In the genomic region with DNA sequence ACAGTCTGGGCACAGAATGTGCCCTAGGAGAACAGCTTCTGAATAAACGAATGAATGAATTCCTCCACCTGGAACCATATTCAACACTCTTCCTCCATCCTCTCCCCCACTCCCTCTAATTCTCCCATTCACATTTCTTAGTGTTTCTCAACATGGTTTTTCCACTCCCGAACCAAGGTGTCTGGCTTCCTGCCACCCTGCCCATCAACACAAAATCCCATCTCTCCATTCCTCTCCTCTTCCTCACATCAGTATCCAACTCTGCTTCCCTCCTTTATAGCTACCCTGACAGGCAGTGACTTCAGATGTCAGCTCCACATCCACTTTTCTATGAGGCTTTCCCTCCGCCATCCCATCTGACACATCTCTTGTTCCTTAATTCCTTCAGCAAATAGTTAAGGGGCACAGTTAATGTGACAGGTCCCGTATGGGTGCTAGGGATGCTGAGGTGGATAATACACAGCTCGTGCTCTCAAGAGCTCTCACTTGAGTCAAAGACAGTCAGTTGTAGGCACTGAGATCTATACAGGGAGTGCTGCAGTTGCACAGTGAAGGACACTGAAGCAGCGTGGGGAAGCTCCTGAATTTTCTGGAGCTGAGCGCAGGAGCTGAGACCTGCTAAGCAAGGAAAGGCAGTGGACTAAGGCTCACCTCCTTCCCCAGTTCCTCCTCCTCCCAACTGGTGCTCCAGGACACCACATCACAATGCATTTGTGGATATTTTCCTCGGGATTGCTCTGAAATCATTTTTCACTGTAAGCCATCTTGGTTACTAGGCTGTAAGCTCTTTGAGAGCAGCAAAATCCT, we compare ENCODE assay signal across 7 cellular contexts. TPM values are rescaled to one million over a fixed set of nuclear protein-coding genes. Genes with fewer than 3 reads are reported as not detected.
DNase-seq lines count a peak whose midpoint lies in the region; TF ChIP-seq lines count a peak whose summit lies in the region.
"Had no signal": no experiment of that assay in that cellular context is flagged by ENCODE, and none has a peak within 500 bp of the region (broad histone marks: within the 10 kb centered on the region; RNA-seq: fewer than 3 reads in every experiment).

No MANE protein-coding gene starts in this region.

- H3K27me3 ChIP-seq in iPS-15b (ENCODE audit: control insufficient read depth, insufficient read depth, low read length) (no peaks in the 10 kb centered on the region), tibial nerve (no peaks in the 10 kb centered on the region)

- WGBS in tibial nerve, 2 donors: 19 to 21% methylated on average over 8 of the region's 8 CpGs

- H3K4me1 ChIP-seq in iPS-15b (ENCODE audit: control insufficient read depth, insufficient read depth, low read length) (peaks cover 53% of the 10 kb centered on the region), tibial nerve (peaks cover 4 to 81% (median 63%) of the 10 kb centered on the region in 4 donors)

- H3K4me3 ChIP-seq in iPS-15b (ENCODE audit: low read depth, low read length): peak overlapping the region; percentile 87
- peak overlapping the region; percentile 62 to 89 (median 88) for H3K4me3 ChIP-seq in tibial nerve

- no peak for TF ChIP-seq EP300 in tibial nerve (IDR thresholded peaks at IDR 0.05)

- H3K9me3 ChIP-seq in iPS-15b (ENCODE audit: control insufficient read depth, insufficient read depth, low read length) (no peaks in the 10 kb centered on the region), tibial nerve (no peaks in the 10 kb centered on the region)

- H3K36me3 ChIP-seq in iPS-15b (ENCODE audit: control insufficient read depth, insufficient read depth, low read length) (peaks cover 5% of the 10 kb centered on the region), tibial nerve (peaks cover 0 to 5% (median 0%) of the 10 kb centered on the region in 3 donors)

- DNase-seq in RKO (ENCODE audit: low spot score) (peak; percentile 50), tibial nerve (ENCODE audit: low spot score in 2 of 2) (no peak), SHP77 treated with DMSO at 0.1 percent for 48 hours (lab: John Stamatoyannopoulos, UW) (no peak), Ammon's horn (ENCODE audit: low spot score) (no peak)
- DNase-seq: activated CD4-positive, alpha-beta T cell treated with anti-CD3 and anti-CD28 coated beads for 36 hours had no signal

- TF ChIP-seq POLR2A in tibial nerve (IDR thresholded peaks at IDR 0.05): no peak

- no peak for TF ChIP-seq CTCF in tibial nerve (IDR thresholded peaks at IDR 0.05)

- peak overlapping the region; percentile 97 to 99 (median 99) for H3K27ac ChIP-seq in tibial nerve

- H3K9ac ChIP-seq in iPS-15b (ENCODE audit: low read depth, low read length): no peak overlapping the region

RNA-seq across cellular contexts. Expression of a gene that starts 2.7 kb away (rescaled TPM):
- 100 to 1,000 TPM; 196 to 437 (median 306) TPM for total RNA-seq in tibial nerve

RNA-seq across cellular contexts. Expression of a gene that starts 28.7 kb away (rescaled TPM):
- 10 to 100 TPM in 1 of 4 donors, 1 to 10 TPM in 2, not detected in 1; 2.9 to 15.3 (median 7.6) TPM for total RNA-seq in tibial nerve
- total RNA-seq: activated CD4-positive, alpha-beta T cell treated with anti-CD3 and anti-CD28 coated beads for 36 hours had no signal

RNA-seq across cellular contexts. Expression of a gene that starts 36.2 kb away (rescaled TPM):
- 10 to 100 TPM; 15.9 to 46.5 (median 18.8) TPM for total RNA-seq in tibial nerve
- total RNA-seq: frontal cortex had no signal

RNA-seq across cellular contexts. Expression of a gene that starts 44.8 kb away (rescaled TPM):
- total RNA-seq in tibial nerve: 100 to 1,000 TPM; 119 to 234 (median 151) TPM
